Comparison of ENCODE assay signal across 35 cellular contexts in genomic region chr20:11846131-11846530, GRCh38.
"Had no signal": no experiment of that assay in that cellular context is flagged by ENCODE, and none has a peak within 500 bp of the region (broad histone marks: within the 10 kb centered on the region; RNA-seq: fewer than 3 reads in every experiment).

No MANE protein-coding gene starts in this region.

- DNase-seq: activated B cell treated with CpG ODN at 0.5 μM for 24 hours; activated CD4-positive, alpha-beta memory T cell treated with anti-CD3 and anti-CD28 coated beads for 36 hours; activated CD4-positive, alpha-beta T cell treated with anti-CD3 and anti-CD28 coated beads for 4 hours; activated CD4-positive, alpha-beta T cell treated with anti-CD3 and anti-CD28 coated beads, Interleukin-2, amount 10 ng/mL, durations not matched to agents 24 days and 14 days; activated CD4-positive, alpha-beta T cell treated with anti-CD3 and anti-CD28 coated beads, Interleukin-2, amount 50 U/mL, for 1 hour; activated CD4-positive, alpha-beta T cell treated with anti-CD3 and anti-CD28 coated beads, Interleukin-2, amount 50 U/mL, for 4 hours; activated CD4-positive, CD25-positive, alpha-beta regulatory T cell treated with anti-CD3 and anti-CD28 coated beads, Interleukin-2, amount 50 U/mL, for 72 hours; activated CD8-positive, alpha-beta memory T cell treated with anti-CD3 and anti-CD28 coated beads, Interleukin-2, amount 50 U/mL, for 4 hours; activated CD8-positive, alpha-beta T cell treated with anti-CD3 and anti-CD28 coated beads for 36 hours; activated effector memory CD4-positive, alpha-beta T cell treated with anti-CD3 and anti-CD28 coated beads, Interleukin-2, amount 50 U/mL, for 16 hours; activated gamma-delta T cell treated with Interleukin-2 at 50 U/mL for 16 hours; activated naive CD4-positive, alpha-beta T cell; activated naive CD4-positive, alpha-beta T cell treated with anti-CD3 and anti-CD28 coated beads for 36 hours; activated naive CD4-positive, alpha-beta T cell treated with anti-CD3 and anti-CD28 coated beads, Interleukin-2, amount 50 U/mL, for 16 hours; activated naive CD8-positive, alpha-beta T cell treated with anti-CD3 and anti-CD28 coated beads for 36 hours; activated T-cell treated with anti-CD3 and anti-CD28 coated beads for 4 hours; activated T-cell treated with anti-CD3 and anti-CD28 coated beads, Interleukin-2, amount 50 U/mL, for 1 hour; activated T-cell treated with anti-CD3 and anti-CD28 coated beads, Interleukin-2, amount 50 U/mL, for 4 hours; activated T-cell treated with anti-CD3 and anti-CD28 coated beads, Interleukin-2, amount 50 U/mL, for 72 hours; adrenal gland; amniotic stem cell; aorta; body of pancreas; brain microvascular endothelial cell; central memory CD4-positive, alpha-beta T cell; T-helper 1 cell; T-helper 2 cell; T-helper 9 cell had no signal

- H3K36me3 Mint-ChIP-seq: activated CD4-positive, alpha-beta memory T cell treated with anti-CD3 and anti-CD28 coated beads for 36 hours; activated naive CD8-positive, alpha-beta T cell treated with anti-CD3 and anti-CD28 coated beads for 36 hours had no signal

- H3K27ac Mint-ChIP-seq: activated B cell treated with CpG ODN at 0.5 μM for 24 hours; activated CD4-positive, alpha-beta memory T cell treated with anti-CD3 and anti-CD28 coated beads for 36 hours; activated CD4-positive, alpha-beta T cell treated with anti-CD3 and anti-CD28 coated beads, Interleukin-2, amount 10 ng/mL, durations not matched to agents 24 days and 14 days; activated CD8-positive, alpha-beta T cell treated with anti-CD3 and anti-CD28 coated beads for 36 hours; activated naive CD4-positive, alpha-beta T cell treated with anti-CD3 and anti-CD28 coated beads for 36 hours; activated naive CD4-positive, alpha-beta T cell treated with anti-CD3 and anti-CD28 coated beads, Interleukin-2, amount 50 U/mL, for 72 hours; activated naive CD8-positive, alpha-beta T cell treated with anti-CD3 and anti-CD28 coated beads for 36 hours; activated T-cell treated with anti-CD3 and anti-CD28 coated beads, Interleukin-2, amount 50 U/mL, for 72 hours; activated T-helper 1 cell treated with anti-CD3 and anti-CD28 coated beads, Interleukin-12 subunit alpha, Interleukin-12 subunit beta, Interleukin-2, Interleukin-4 antibody, amounts not matched to agents 30 ng/mL and 10 ng/mL and 1 ng/mL, durations not matched to agents 14 hours and 24 hours and 36 hours; activated T-helper 17 cell treated with anti-CD3 and anti-CD28 coated beads, Interleukin-2, amount 50 U/mL, for 72 hours; T-helper 1 cell treated with Interleukin-12 subunit alpha and Interleukin-12 subunit beta and Interleukin-4 antibody, amounts not matched to agents 30 μg/mL and 1 μg/mL, for 36 hours; T-helper 2 cell treated with Interferon-gamma antibody and Interleukin-4, amounts not matched to agents 5 μg/mL and 100 μg/mL, for 36 hours had no signal

- H3K4me1 Mint-ChIP-seq: activated B cell treated with CpG ODN at 0.5 μM for 24 hours; activated CD4-positive, alpha-beta T cell treated with anti-CD3 and anti-CD28 coated beads, Interleukin-2, amount 10 ng/mL, durations not matched to agents 24 days and 14 days; activated naive CD8-positive, alpha-beta T cell treated with anti-CD3 and anti-CD28 coated beads for 36 hours; activated T-helper 17 cell treated with anti-CD3 and anti-CD28 coated beads, Interleukin-2, amount 50 U/mL, for 72 hours had no signal

- H3K27ac ChIP-seq: adrenal gland, brain microvascular endothelial cell, breast epithelium, VCaP had no signal

- H3K27me3 ChIP-seq: adrenal gland, body of pancreas, brain microvascular endothelial cell, breast epithelium had no signal

- H3K4me3 ChIP-seq: adrenal gland, body of pancreas, breast epithelium had no signal

- H3K9me3 Mint-ChIP-seq: activated CD4-positive, alpha-beta T cell treated with anti-CD3 and anti-CD28 coated beads, Interleukin-2, amount 10 ng/mL, durations not matched to agents 24 days and 14 days; activated naive CD4-positive, alpha-beta T cell treated with anti-CD3 and anti-CD28 coated beads for 36 hours; activated naive CD8-positive, alpha-beta T cell treated with anti-CD3 and anti-CD28 coated beads for 36 hours; T-helper 1 cell treated with Interleukin-12 subunit alpha and Interleukin-12 subunit beta and Interleukin-4 antibody, amounts not matched to agents 30 μg/mL and 1 μg/mL, for 36 hours; T-helper 2 cell treated with Interferon-gamma antibody and Interleukin-4, amounts not matched to agents 5 μg/mL and 100 μg/mL, for 36 hours had no signal

- H3K27me3 Mint-ChIP-seq: activated B cell treated with CpG ODN at 0.5 μM for 24 hours; activated CD4-positive, alpha-beta memory T cell treated with anti-CD3 and anti-CD28 coated beads for 36 hours; activated CD4-positive, alpha-beta T cell treated with anti-CD3 and anti-CD28 coated beads, Interleukin-2, amount 10 ng/mL, durations not matched to agents 24 days and 14 days; activated CD8-positive, alpha-beta T cell treated with anti-CD3 and anti-CD28 coated beads for 36 hours; activated T-helper 17 cell treated with anti-CD3 and anti-CD28 coated beads, Interleukin-2, amount 50 U/mL, for 72 hours had no signal

- H3K36me3 ChIP-seq: adrenal gland, brain microvascular endothelial cell, breast epithelium had no signal

- ATAC-seq: activated CD8-positive, alpha-beta T cell treated with anti-CD3 and anti-CD28 coated beads for 36 hours; activated naive CD4-positive, alpha-beta T cell treated with anti-CD3 and anti-CD28 coated beads, Interleukin-2, amount 50 U/mL, for 72 hours; activated T-cell treated with anti-CD3 and anti-CD28 coated beads, Interleukin-2, amount 50 U/mL, for 4 hours; activated T-cell treated with anti-CD3 and anti-CD28 coated beads, Interleukin-2, amount 50 U/mL, for 72 hours; activated T-helper 17 cell treated with anti-CD3 and anti-CD28 coated beads, Interleukin-2, amount 50 U/mL, for 72 hours had no signal

- H3K4me1 ChIP-seq: adrenal gland, breast epithelium had no signal

- H3K4me3 Mint-ChIP-seq: activated B cell treated with CpG ODN at 0.5 μM for 24 hours; activated CD4-positive, alpha-beta memory T cell treated with anti-CD3 and anti-CD28 coated beads for 36 hours; activated CD4-positive, alpha-beta T cell treated with anti-CD3 and anti-CD28 coated beads, Interleukin-2, amount 10 ng/mL, durations not matched to agents 24 days and 14 days; activated CD8-positive, alpha-beta T cell treated with anti-CD3 and anti-CD28 coated beads for 36 hours; activated naive CD4-positive, alpha-beta T cell treated with anti-CD3 and anti-CD28 coated beads for 36 hours; activated naive CD8-positive, alpha-beta T cell treated with anti-CD3 and anti-CD28 coated beads for 36 hours; activated T-cell treated with anti-CD3 and anti-CD28 coated beads, Interleukin-2, amount 50 U/mL, for 4 hours; activated T-cell treated with anti-CD3 and anti-CD28 coated beads, Interleukin-2, amount 50 U/mL, for 72 hours; activated T-helper 1 cell treated with anti-CD3 and anti-CD28 coated beads, Interleukin-12 subunit alpha, Interleukin-12 subunit beta, Interleukin-2, Interleukin-4 antibody, amounts not matched to agents 30 ng/mL and 10 ng/mL and 1 ng/mL, durations not matched to agents 14 hours and 24 hours and 36 hours; activated T-helper 17 cell treated with anti-CD3 and anti-CD28 coated beads, Interleukin-2, amount 50 U/mL, for 72 hours; T-helper 1 cell treated with Interleukin-12 subunit alpha and Interleukin-12 subunit beta and Interleukin-4 antibody, amounts not matched to agents 30 μg/mL and 1 μg/mL, for 36 hours; T-helper 2 cell treated with Interferon-gamma antibody and Interleukin-4, amounts not matched to agents 5 μg/mL and 100 μg/mL, for 36 hours had no signal

- H3K9me3 ChIP-seq: adrenal gland, body of pancreas, breast epithelium had no signal
